In genomic region chr17:57121308-57122042, GRCh38 we compare ENCODE assay signal across 8 cellular contexts. TPM values are rescaled to one million over a fixed set of nuclear protein-coding genes. Genes with fewer than 3 reads are reported as not detected.
DNase-seq lines count a peak whose midpoint lies in the region; ATAC-seq and TF ChIP-seq lines count a peak whose summit lies in the region.

No MANE protein-coding gene starts in this region.

- H3K27ac ChIP-seq in cardiac muscle cell: no peak overlapping the region
- H3K27ac ChIP-seq in PC-9: no peak overlapping the region

- H3K4me3 ChIP-seq in cardiac muscle cell: no peak overlapping the region
- no peak overlapping the region for H3K4me3 ChIP-seq in PC-9
- no peak overlapping the region for H3K4me3 ChIP-seq in fibroblast of mammary gland (ENCODE audit: control insufficient read depth, low read depth, low read length)

- H3K36me3 ChIP-seq in cardiac muscle cell (peaks cover 10% of the 10 kb centered on the region), PC-9 (ENCODE audit: low read depth) (peaks cover 18% of the 10 kb centered on the region)

- intact Hi-C loops in cardiac septum (cut with DNase I) (loop anchor here (10.0 kb wide), 1 partner anchor 553 kb away; no protein-coding TSS in a partner anchor), PC-9 (cut with micrococcal nuclease; ENCODE audit: unreplicated experiment) (no loop called here)

- H4K20me1 ChIP-seq in PC-9 (ENCODE audit: insufficient read depth): no peaks in the 10 kb centered on the region

- peaks cover 6% of the 10 kb centered on the region; the same call in 1 of the 2 replicates for H3F3A ChIP-seq in PC-9 (ENCODE audit: insufficient read depth, low read depth)

- H3K9me3 ChIP-seq in cardiac muscle cell (ENCODE audit: low read depth) (no peaks in the 10 kb centered on the region), PC-9 (ENCODE audit: insufficient read depth, low read depth) (no peaks in the 10 kb centered on the region)

- DNase-seq in cardiac muscle cell (ENCODE audit: low read depth in 1 of 2, low spot score in 1 of 2) (peak; percentile 56 to 65), cardiac septum (ENCODE audit: low spot score) (no peak), PC-9 (peak in 1 of 2 experiments; percentile 20), fibroblast of mammary gland (ENCODE audit: low read depth) (peak; percentile 35), renal cortical epithelial cell (ENCODE audit: low read depth) (peak; percentile 21), NCI-H2107 treated with DMSO at 0.1 percent for 48 hours (lab: John Stamatoyannopoulos, UW; ENCODE audit: unreplicated experiment) (no peak)

- TF ChIP-seq CTCF in cardiac muscle cell (IDR thresholded peaks at IDR 0.05; ENCODE audit: low read depth, low read length) (peak; percentile 73), PC-9 (conservative IDR thresholded peaks at IDR 0.05) (peak; percentile 60), fibroblast of mammary gland (conservative IDR thresholded peaks at IDR 0.05; ENCODE audit: control insufficient read depth, insufficient read depth, low read depth, low read length) (peak; percentile 55)

- H3K4me2 ChIP-seq in PC-9: no peak overlapping the region

- H3K79me2 ChIP-seq in PC-9 (ENCODE audit: low read depth): no peaks in the 10 kb centered on the region

- no peaks in the 10 kb centered on the region for H3K27me3 ChIP-seq in cardiac muscle cell
- no peaks in the 10 kb centered on the region for H3K27me3 ChIP-seq in PC-9 (ENCODE audit: insufficient read depth, low read depth)

- BruUV-seq in PC-9 (replicated peaks; lab: Mats Ljungman, UMichigan): no TSS peak

- no peaks in the 10 kb centered on the region for H3K4me1 ChIP-seq in cardiac muscle cell (ENCODE audit: low read depth)
- H3K4me1 ChIP-seq in PC-9 (replicated peaks; ENCODE audit: insufficient read depth): no peaks in the 10 kb centered on the region

- no peaks in the 10 kb centered on the region for H3K9me2 ChIP-seq in PC-9 (ENCODE audit: insufficient read depth)

- ATAC-seq in GM18511 (IDR thresholded peaks at IDR 0.05; ENCODE audit: unreplicated experiment) (no peak), GM18502 (IDR thresholded peaks at IDR 0.05; ENCODE audit: poor library complexity, unreplicated experiment) (no peak)

- no peak overlapping the region for H2AFZ ChIP-seq in PC-9

- CTCF ChIA-PET in PC-9 (lab: Charles Lee): interaction anchor here (0.6 kb wide), 1 partner anchor 567 kb away, joined by 9 read pairs; no protein-coding TSS in a partner anchor

- POLR2A ChIA-PET in PC-9 (lab: Charles Lee; ENCODE audit: unreplicated experiment): no interaction called here

RNA-seq across cellular contexts. Expression of gene AKAP1, which starts 36.4 kb away (rescaled TPM):
- total RNA-seq in cardiac muscle cell (65.4 and 81.4 TPM in 2 replicates), cardiac septum (108 TPM), PC-9 (2021) (29.8 and 34.9 TPM in 2 replicates), renal cortical epithelial cell (13.9 and 28.1 TPM in 2 replicates)
- 35.3 and 56.6 TPM in 2 replicates for polyA plus RNA-seq in cardiac muscle cell

Comparison
In these comparisons a context has a peak if more than half of its experiments do, and no peak if none do; other contexts are left out.
1. DNase-seq: peak in cardiac muscle cell (2 of 2), fibroblast of mammary gland (single experiment) and renal cortical epithelial cell (single experiment); none in cardiac septum (single experiment) and NCI-H2107 treated with DMSO at 0.1 percent for 48 hours (single experiment).
2. Peak in every context shown above with its lines, with median percentiles within 50 percentile points of each other: CTCF ChIP-seq.